ENCODE assay signal across 1 cellular context in the genomic region with DNA sequence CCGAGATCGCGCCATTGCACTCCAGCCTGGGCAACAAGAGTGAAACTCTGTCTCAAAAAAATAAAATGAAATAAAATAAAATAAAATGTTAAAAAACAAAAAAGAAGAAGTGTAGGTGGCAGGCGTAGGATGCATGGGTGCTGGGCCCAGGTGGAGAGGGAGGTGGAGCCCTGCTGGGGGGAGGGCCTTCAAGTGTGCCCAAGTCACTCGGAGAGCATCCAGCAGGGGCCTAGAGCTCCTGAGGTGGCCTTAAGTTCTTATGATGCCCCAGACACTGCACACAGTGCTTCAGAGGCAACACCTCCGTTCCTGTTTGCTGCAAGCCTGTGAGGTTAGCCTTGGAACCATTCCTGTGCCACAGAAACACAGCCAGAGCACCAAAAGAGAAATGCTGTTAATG.
TF ChIP-seq lines count a peak whose summit lies in the region.

No MANE protein-coding gene starts in this region.

TF ChIP-seq in SK-N-SH, 30 proteins besides CTCF, POLR2A, EP300 and RAD21 (continued from another document):
- TF ChIP-seq FOXM1 (IDR thresholded peaks at IDR 0.05; ENCODE audit: low read depth) (no peak), MEF2A (IDR thresholded peaks at IDR 0.05; ENCODE audit: borderline replicate concordance, low read depth) (no peak), EZH2phosphoT487 (IDR thresholded peaks at IDR 0.05; ENCODE audit: borderline replicate concordance, low read depth) (no peak), YY1 (IDR thresholded peaks at IDR 0.05; ENCODE audit: low read depth) (no peak), POLR2AphosphoS5 (IDR thresholded peaks at IDR 0.05; ENCODE audit: low read depth, low read length) (no peak)
- TF ChIP-seq, protein P1, sequence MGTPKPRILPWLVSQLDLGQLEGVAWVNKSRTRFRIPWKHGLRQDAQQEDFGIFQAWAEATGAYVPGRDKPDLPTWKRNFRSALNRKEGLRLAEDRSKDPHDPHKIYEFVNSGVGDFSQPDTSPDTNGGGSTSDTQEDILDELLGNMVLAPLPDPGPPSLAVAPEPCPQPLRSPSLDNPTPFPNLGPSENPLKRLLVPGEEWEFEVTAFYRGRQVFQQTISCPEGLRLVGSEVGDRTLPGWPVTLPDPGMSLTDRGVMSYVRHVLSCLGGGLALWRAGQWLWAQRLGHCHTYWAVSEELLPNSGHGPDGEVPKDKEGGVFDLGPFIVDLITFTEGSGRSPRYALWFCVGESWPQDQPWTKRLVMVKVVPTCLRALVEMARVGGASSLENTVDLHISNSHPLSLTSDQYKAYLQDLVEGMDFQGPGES (IDR thresholded peaks at IDR 0.05; ENCODE audit: low read depth, low read length), result no peak
- TF ChIP-seq, protein P2, sequence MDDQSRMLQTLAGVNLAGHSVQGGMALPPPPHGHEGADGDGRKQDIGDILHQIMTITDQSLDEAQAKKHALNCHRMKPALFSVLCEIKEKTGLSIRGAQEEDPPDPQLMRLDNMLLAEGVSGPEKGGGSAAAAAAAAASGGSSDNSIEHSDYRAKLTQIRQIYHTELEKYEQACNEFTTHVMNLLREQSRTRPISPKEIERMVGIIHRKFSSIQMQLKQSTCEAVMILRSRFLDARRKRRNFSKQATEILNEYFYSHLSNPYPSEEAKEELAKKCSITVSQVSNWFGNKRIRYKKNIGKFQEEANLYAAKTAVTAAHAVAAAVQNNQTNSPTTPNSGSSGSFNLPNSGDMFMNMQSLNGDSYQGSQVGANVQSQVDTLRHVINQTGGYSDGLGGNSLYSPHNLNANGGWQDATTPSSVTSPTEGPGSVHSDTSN (IDR thresholded peaks at IDR 0.05), result no peak
